ENCODE assay signal across 8 cellular contexts in genomic region chr1:40315239-40315794, GRCh38. TPM values are rescaled to one million over a fixed set of nuclear protein-coding genes. Genes with fewer than 3 reads are reported as not detected.
DNase-seq lines count a peak whose midpoint lies in the region; ATAC-seq and TF ChIP-seq lines count a peak whose summit lies in the region.

No MANE protein-coding gene starts in this region.

- H3K9me3 Mint-ChIP-seq in activated naive CD8-positive, alpha-beta T cell (ENCODE audit: low read depth): no peaks in the 10 kb centered on the region

- no peak overlapping the region for H3K27ac Mint-ChIP-seq in activated naive CD8-positive, alpha-beta T cell

- peak; percentile 55 for ATAC-seq in GM19397 (IDR thresholded peaks at IDR 0.05; ENCODE audit: unreplicated experiment)
- ATAC-seq in SK-N-SH treated with all-trans-retinoic acid at 6 μM for 48 hours: peak; percentile 88
- ATAC-seq in omental fat pad (ENCODE audit: low FRiP score): peak; percentile 72

- peaks cover 30% of the 10 kb centered on the region for H3K4me1 Mint-ChIP-seq in activated naive CD8-positive, alpha-beta T cell (ENCODE audit: low read depth)

- DNase-seq in Ammon's horn (ENCODE audit: low spot score) (peak; percentile 94), M059J (ENCODE audit: low read depth) (peak; percentile 82), head of caudate nucleus (peak; percentile 82 to 96 (median 92)), omental fat pad (ENCODE audit: low spot score) (peak; percentile 51), superior temporal gyrus (ENCODE audit: extremely low spot score) (peak; percentile 91)

- intact Hi-C loops in head of caudate nucleus (cut with DNase I): loop anchor here (2.0 to 10.0 kb wide), 3 partner anchors 57 to 153 kb away; partner anchors contain the start of genes RLF and ZMPSTE24

- peaks cover 5% of the 10 kb centered on the region for H3K27me3 Mint-ChIP-seq in activated naive CD8-positive, alpha-beta T cell

- H3K4me3 Mint-ChIP-seq in activated naive CD8-positive, alpha-beta T cell: peak overlapping the region; percentile 86

- no peaks in the 10 kb centered on the region for H3K36me3 Mint-ChIP-seq in activated naive CD8-positive, alpha-beta T cell

- TF ChIP-seq CTCF in omental fat pad (IDR thresholded peaks at IDR 0.05): peak in 1 of 3 donors; percentile 82

TF ChIP-seq in SK-N-SH treated with all-trans-retinoic acid at 6 μM for 48 hours, 23 proteins besides CTCF, POLR2A, EP300 and RAD21:
- no peak for TF ChIP-seq ZC3H10 (CRISPR knock-in tag; IDR thresholded peaks at IDR 0.05)
- no peak for TF ChIP-seq TCF4 (CRISPR knock-in tag; IDR thresholded peaks at IDR 0.05; ENCODE audit: borderline replicate concordance)
- no peak for TF ChIP-seq PPARA (CRISPR knock-in tag; IDR thresholded peaks at IDR 0.05; ENCODE audit: borderline replicate concordance)
- TF ChIP-seq OSR1 (CRISPR knock-in tag; IDR thresholded peaks at IDR 0.05): no peak
- TF ChIP-seq TSHZ2 (CRISPR knock-in tag; IDR thresholded peaks at IDR 0.05): no peak
- TF ChIP-seq RARB (CRISPR knock-in tag; IDR thresholded peaks at IDR 0.05): no peak
- TF ChIP-seq SNAI2 (CRISPR knock-in tag; IDR thresholded peaks at IDR 0.05): no peak
- no peak for TF ChIP-seq ARNTL (CRISPR knock-in tag; IDR thresholded peaks at IDR 0.05; ENCODE audit: borderline replicate concordance, low read depth)

RNA-seq across cellular contexts. Expression of gene COL9A2, which starts 1.8 kb away (rescaled TPM):
- 2.8 and 11.1 TPM in 2 replicates for total RNA-seq in M059J (2014; rRNA removed; shearing (Covaris generic))
- total RNA-seq in omental fat pad: 10 to 100 TPM in 2 of 4 donors, 1 to 10 TPM in 2; 1.6 to 15.6 (median 9.0) TPM

RNA-seq across cellular contexts. Expression of gene ZMPSTE24, which starts 57.3 kb away (rescaled TPM):
- total RNA-seq in M059J (2014; rRNA removed; shearing (Covaris generic)): 88.3 and 109 TPM in 2 replicates
- 10 to 100 TPM; 34.8 to 38.3 (median 36.2) TPM for total RNA-seq in omental fat pad

RNA-seq across cellular contexts. Expression of gene SMAP2, which starts 58.2 kb away (rescaled TPM):
- 33.1 and 35.4 TPM in 2 replicates for total RNA-seq in M059J (2014; rRNA removed; shearing (Covaris generic))
- 100 to 1,000 TPM in 1 of 4 donors, 10 to 100 TPM in 3; 45.4 to 119 (median 60.1) TPM for total RNA-seq in omental fat pad

Comparison
In these comparisons a context has a peak if more than half of its experiments do, and no peak if none do; other contexts are left out.
1. Peak in every context shown above with its lines: DNase-seq and ATAC-seq.